Comparison of ENCODE assay signal across 26 cellular contexts in the genomic region with DNA sequence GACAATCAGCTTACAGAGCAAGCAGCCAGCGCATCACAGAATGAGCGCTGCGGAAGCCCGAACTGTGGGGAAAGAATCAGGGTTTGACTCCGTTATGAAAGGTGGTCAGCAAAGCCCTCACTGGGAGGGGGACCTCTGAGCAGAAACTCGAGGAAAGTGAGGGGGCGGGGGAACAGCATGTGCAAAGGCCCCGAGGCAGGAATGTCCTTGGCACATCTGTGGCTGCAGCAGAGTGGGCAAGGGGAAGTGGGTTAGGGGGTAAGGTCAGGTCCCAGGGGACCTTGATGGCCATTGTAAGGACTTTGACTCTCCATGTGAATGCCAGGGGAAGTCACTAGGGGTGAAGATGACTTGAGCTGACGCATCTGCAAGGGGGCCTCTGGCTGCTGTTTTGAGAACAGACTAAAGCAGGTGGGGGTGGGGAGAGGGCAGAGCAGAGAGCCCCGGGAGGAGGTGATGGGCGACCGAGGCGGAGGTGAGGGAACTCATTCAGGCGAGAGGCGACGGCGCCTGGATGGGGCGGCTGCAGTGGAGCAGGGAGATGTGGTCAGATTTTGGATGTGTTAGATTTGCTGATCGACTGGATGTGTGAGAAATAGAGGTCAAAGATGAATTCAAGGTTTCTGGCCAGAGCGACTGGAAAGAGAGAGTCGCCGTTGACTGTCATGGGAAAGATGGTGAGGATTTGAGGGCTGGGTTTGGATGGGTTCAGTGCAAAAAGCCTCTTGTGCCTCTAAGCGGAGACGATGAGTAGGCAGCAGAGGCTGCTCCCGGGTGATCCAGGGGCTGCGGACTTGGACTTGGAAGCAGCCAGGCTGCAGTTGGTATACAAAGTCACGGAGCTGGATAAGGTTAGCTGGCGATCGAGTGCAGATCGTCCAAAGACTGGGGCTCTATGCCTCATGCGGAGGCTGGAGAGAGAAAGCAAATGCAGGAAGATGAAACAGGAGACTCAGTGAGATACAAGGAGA.
A peak's percentile ranks its signal among the peaks of the same experiment; 100 is the strongest.
DNase-seq lines count a peak whose midpoint lies in the region; ATAC-seq lines count a peak whose summit lies in the region.
"Had no signal": no experiment of that assay in that cellular context is flagged by ENCODE, and none has a peak within 500 bp of the region (broad histone marks: within the 10 kb centered on the region; RNA-seq: fewer than 3 reads in every experiment).

No MANE protein-coding gene starts in this region.

- H3K79me1 ChIP-seq in neuronal stem cell (ENCODE audit: low read depth, low read length) = no peaks in the 10 kb centered on the region

- H3K14ac ChIP-seq in neuronal stem cell (ENCODE audit: low read length) = no peak overlapping the region

- H3K4me1 ChIP-seq in Karpas-422 (ENCODE audit: low read length) (no peaks in the 10 kb centered on the region), neuronal stem cell (ENCODE audit: control insufficient read depth in 2 of 2, insufficient read depth in 1 of 2, low read depth in 1 of 2, low read length in 2 of 2) (peaks cover 4 to 7% of the 10 kb centered on the region in 2 donors)
- no peaks in the 10 kb centered on the region for H3K4me1 ChIP-seq in naive thymus-derived CD4-positive, alpha-beta T cell (ENCODE audit: control insufficient read depth in 2 of 2, insufficient read depth in 2 of 2, low read length in 2 of 2)

- no peak overlapping the region for H2AK5ac ChIP-seq in neuronal stem cell (ENCODE audit: low read depth, low read length)

- DNase-seq in AG20443 (ENCODE audit: low spot score) = peak; percentile 39
- DNase-seq in Karpas-422 = peak; percentile 32
- DNase-seq in iPS-NIHi11 (ENCODE audit: low spot score) = peak; percentile 10
- no peak for DNase-seq in neuronal stem cell (ENCODE audit: low spot score)
- DNase-seq in stimulated activated CD4-positive, alpha-beta T cell treated with anti-CD3 and anti-CD28 coated beads, Interleukin-12 subunit alpha, Interleukin-12 subunit beta, amount 100 ng/mL, for 4 hours = no peak
- DNase-seq in naive thymus-derived CD4-positive, alpha-beta T cell = no peak
- DNase-seq: 8988T; CD4-positive, CD25-positive, alpha-beta regulatory T cell; DMS153; DND-41; Kasumi-1; MV-4-11; NCI-H1105; NCI-H2029; NCI-H446; NCI-H524 treated with DMSO at 0.1 percent for 48 hours; NCI-H82; NK-92 treated with Interleukin-12 subunit alpha and Interleukin-12 subunit beta, amount 100 ng/mL, for 24 hours; Right ventricle myocardium superior; RPMI8226 had no signal

- H2BK5ac ChIP-seq in neuronal stem cell (ENCODE audit: low read length) = peak overlapping the region; percentile 29

- peaks cover 48 to 80% (median 73%) of the 10 kb centered on the region in 5 donors for H3K27me3 Mint-ChIP-seq in naive thymus-derived CD4-positive, alpha-beta T cell

- H3K9me2 ChIP-seq in Karpas-422 (replicated peaks; ENCODE audit: insufficient read depth, low read length) = no peaks in the 10 kb centered on the region

- no peak overlapping the region for H2BK15ac ChIP-seq in neuronal stem cell (ENCODE audit: low read length)

- H2BK120ac ChIP-seq in neuronal stem cell (ENCODE audit: low read depth, low read length) = no peak overlapping the region

- no peak overlapping the region for H2BK12ac ChIP-seq in neuronal stem cell (ENCODE audit: low read length)

- peak overlapping the region in 1 of 10 donors; percentile 12 for H3K4me3 Mint-ChIP-seq in naive thymus-derived CD4-positive, alpha-beta T cell
- H3K4me3 Mint-ChIP-seq: CD4-positive, CD25-positive, alpha-beta regulatory T cell; GM23338 had no signal

- 0 out of 2 replicates have a peak, but pooled peaks cover 4% of the 10 kb centered on the region for H4K20me1 ChIP-seq in Karpas-422 (ENCODE audit: insufficient read depth, low read depth, low read length)
- H4K20me1 ChIP-seq: BLaER1 had no signal

- H3K27me3 ChIP-seq in Karpas-422 (ENCODE audit: low read length) = no peaks in the 10 kb centered on the region
- H3K27me3 ChIP-seq in neuronal stem cell (ENCODE audit: control insufficient read depth in 3 of 3, insufficient read depth in 3 of 3, low read depth in 1 of 3, low read length in 3 of 3) = peaks cover 0 to 50% (median 8%) of the 10 kb centered on the region in 3 experiments
- H3K27me3 ChIP-seq in naive thymus-derived CD4-positive, alpha-beta T cell (ENCODE audit: control insufficient read depth in 2 of 2, insufficient read depth in 2 of 2, low read length in 2 of 2) = peaks cover 0 to 7% of the 10 kb centered on the region in 2 donors
- H3K27me3 ChIP-seq: BLaER1 had no signal

- H3K4me3 ChIP-seq in Karpas-422 (ENCODE audit: low read length) = no peak overlapping the region
- no peak overlapping the region for H3K4me3 ChIP-seq in neuronal stem cell (ENCODE audit: low read length in 2 of 2)
- no peak overlapping the region for H3K4me3 ChIP-seq in naive thymus-derived CD4-positive, alpha-beta T cell (ENCODE audit: low read length)
- H3K4me3 ChIP-seq: BLaER1, GM23338, SJSA1 had no signal

- H4K91ac ChIP-seq in neuronal stem cell (ENCODE audit: low read depth, low read length, poor library complexity) = no peak overlapping the region

- peaks cover 0 to 2% (median 0%) of the 10 kb centered on the region in 11 donors for H3K9me3 Mint-ChIP-seq in naive thymus-derived CD4-positive, alpha-beta T cell
- H3K9me3 Mint-ChIP-seq: GM23338 had no signal

- H3K9ac ChIP-seq in Karpas-422 (ENCODE audit: low read length) (no peak overlapping the region), neuronal stem cell (ENCODE audit: low read depth, low read length, poor library complexity) (no peak overlapping the region)
- H3K9ac ChIP-seq: BLaER1 had no signal

- no peak overlapping the region for H4K8ac ChIP-seq in neuronal stem cell (ENCODE audit: low read depth, low read length)

- ATAC-seq in GM21529 (IDR thresholded peaks at IDR 0.05; ENCODE audit: unreplicated experiment) (no peak), GM21515 (IDR thresholded peaks at IDR 0.05; ENCODE audit: unreplicated experiment) (no peak)
- no peak for ATAC-seq in naive thymus-derived CD4-positive, alpha-beta T cell
- ATAC-seq: HCT116 had no signal

- peaks cover 0 to 7% (median 6%) of the 10 kb centered on the region in 7 donors for H3K4me1 Mint-ChIP-seq in naive thymus-derived CD4-positive, alpha-beta T cell

- H3K18ac ChIP-seq in neuronal stem cell (ENCODE audit: low read length) = no peak overlapping the region

- POLR2A ChIA-PET in naive thymus-derived CD4-positive, alpha-beta T cell (lab: Charles Lee) = no interaction called here

- peaks cover 0 to 4% (median 0%) of the 10 kb centered on the region in 5 donors for H3K36me3 Mint-ChIP-seq in naive thymus-derived CD4-positive, alpha-beta T cell

- H3K27ac Mint-ChIP-seq in naive thymus-derived CD4-positive, alpha-beta T cell = no peak overlapping the region
- H3K27ac Mint-ChIP-seq: CD4-positive, CD25-positive, alpha-beta regulatory T cell; GM23338 had no signal

- H3K4me2 ChIP-seq in Karpas-422 (ENCODE audit: low read depth, low read length, poor library complexity, severe bottlenecking) (no peak overlapping the region), neuronal stem cell (ENCODE audit: insufficient read depth, low read length, poor library complexity, severe bottlenecking) (no peak overlapping the region)
- H3K4me2 ChIP-seq: BLaER1, GM23338 had no signal

- WGBS in neuronal stem cell (ENCODE audit: extremely low coverage in 2 of 2, insufficient read length in 2 of 2, insufficient replicate concordance in 1 of 2), 2 donors = no CpG with 5 or more reads among the region's 31 CpGs

- intact Hi-C loops in naive thymus-derived CD4-positive, alpha-beta T cell (cut with micrococcal nuclease) = no loop called here

- H3K4ac ChIP-seq in neuronal stem cell (ENCODE audit: low read length) = no peak overlapping the region

- H3K36me3 ChIP-seq in Karpas-422 (ENCODE audit: insufficient read depth, low read length) (no peaks in the 10 kb centered on the region), neuronal stem cell (replicated peaks in 1 of 2; ENCODE audit: control insufficient read depth in 2 of 2, insufficient read depth in 2 of 2, low read length in 2 of 2) (no peaks in the 10 kb centered on the region)
- H3K36me3 ChIP-seq in naive thymus-derived CD4-positive, alpha-beta T cell (ENCODE audit: control insufficient read depth in 2 of 3, insufficient read depth in 3 of 3, low read length in 3 of 3) = no peaks in the 10 kb centered on the region
- H3K36me3 ChIP-seq: BLaER1, SJSA1 had no signal

- H3K27ac ChIP-seq in Karpas-422 (ENCODE audit: low read length) = no peak overlapping the region
- no peak overlapping the region for H3K27ac ChIP-seq in neuronal stem cell (replicated peaks; ENCODE audit: low read length)
- no peak overlapping the region for H3K27ac ChIP-seq in naive thymus-derived CD4-positive, alpha-beta T cell (ENCODE audit: low read depth, low read length)
- H3K27ac ChIP-seq: BLaER1, SJSA1 had no signal

- CTCF ChIA-PET in naive thymus-derived CD4-positive, alpha-beta T cell (lab: Charles Lee) = no interaction called here

- H3K23ac ChIP-seq in neuronal stem cell (ENCODE audit: low read depth, low read length, poor library complexity) = no peak overlapping the region

- H3K79me2 ChIP-seq in Karpas-422 (ENCODE audit: low read length) = no peaks in the 10 kb centered on the region

- H2AFZ ChIP-seq in Karpas-422 (ENCODE audit: low read length) (no peak overlapping the region), neuronal stem cell (ENCODE audit: low read length) (no peak overlapping the region)
- H2AFZ ChIP-seq: GM23338 had no signal

- H3K9me3 ChIP-seq in Karpas-422 (ENCODE audit: low read length) (no peaks in the 10 kb centered on the region), neuronal stem cell (replicated peaks in 1 of 2; ENCODE audit: control insufficient read depth in 2 of 2, insufficient read depth in 1 of 2, low read depth in 1 of 2, low read length in 2 of 2) (peaks cover 0 to 2% of the 10 kb centered on the region in 2 donors)
- no peaks in the 10 kb centered on the region for H3K9me3 ChIP-seq in naive thymus-derived CD4-positive, alpha-beta T cell (ENCODE audit: control insufficient read depth in 2 of 3, low read length in 3 of 3)
- H3K9me3 ChIP-seq: BLaER1, SJSA1 had no signal

Comparison
In these comparisons a context has a peak if more than half of its experiments do, and no peak if none do; other contexts are left out.
1. DNase-seq: peak in AG20443 (single experiment), Karpas-422 (single experiment) and iPS-NIHi11 (single experiment); none in neuronal stem cell (single experiment), stimulated activated CD4-positive, alpha-beta T cell treated with anti-CD3 and anti-CD28 coated beads, Interleukin-12 subunit alpha, Interleukin-12 subunit beta, amount 100 ng/mL, for 4 hours (single experiment) and naive thymus-derived CD4-positive, alpha-beta T cell (0 of 9).